ENCODE assay signal across 24 cellular contexts in genomic region chr11:126630488-126630887, GRCh38.
"Had no signal": no experiment of that assay in that cellular context is flagged by ENCODE, and none has a peak within 500 bp of the region (broad histone marks: within the 10 kb centered on the region; RNA-seq: fewer than 3 reads in every experiment).

No MANE protein-coding gene starts in this region.

- H3K4me3 ChIP-seq: dorsolateral prefrontal cortex, lung, mucosa of descending colon, ovary, right lobe of liver, smooth muscle cell, suprapubic skin, transverse colon, vagina had no signal

- H3K27me3 ChIP-seq: dorsolateral prefrontal cortex, ovary, right lobe of liver, transverse colon, vagina had no signal

- FAIRE-seq: colon, frontal cortex, keratinocyte had no signal

- H3K4me2 ChIP-seq: smooth muscle cell had no signal

- H3K36me3 ChIP-seq: ovary, right lobe of liver, suprapubic skin, transverse colon, vagina had no signal

- DNase-seq: dorsolateral prefrontal cortex; effector CD4-positive, alpha-beta T cell; hypothalamus; immature natural killer cell; mucosa of descending colon; naive B cell; occipital lobe; ovary; posterior cingulate gyrus; right lobe of liver; stimulated activated CD4-positive, alpha-beta T cell treated with anti-CD3 and anti-CD28 coated beads, Interleukin-12 subunit alpha, Interleukin-12 subunit beta, amount 100 ng/mL, for 4 hours; stimulated activated CD4-positive, alpha-beta T cell treated with anti-CD3 and anti-CD28 coated beads, Interleukin-1b, Interleukin-23, amount 100 ng/mL, for 48 hours; stimulated activated CD4-positive, alpha-beta T cell treated with anti-CD3 and anti-CD28 coated beads, Interleukin-4, amount 100 ng/mL, for 1 hour; stimulated activated CD8-positive, alpha-beta memory T cell treated with anti-CD3 and anti-CD28 coated beads, Interleukin-4, amount 100 ng/mL, for 48 hours; stimulated activated naive CD4-positive, alpha-beta T cell; stimulated activated naive CD8-positive, alpha-beta T cell treated with anti-CD3 and anti-CD28 coated beads, Interleukin-15, amount 100 ng/mL, for 72 hours; transverse colon had no signal

- H3K9me3 ChIP-seq: mucosa of descending colon, ovary, right lobe of liver, suprapubic skin, transverse colon, vagina had no signal

- H3K27ac ChIP-seq: ovary, suprapubic skin, transverse colon, vagina had no signal

- H3K4me1 ChIP-seq: suprapubic skin, transverse colon had no signal
